Comparison of ENCODE assay signal across 20 cellular contexts in genomic region chr2:236119003-236119402, GRCh38. TPM values are rescaled to one million over a fixed set of nuclear protein-coding genes. Genes with fewer than 3 reads are reported as not detected.
"Had no signal": no experiment of that assay in that cellular context is flagged by ENCODE, and none has a peak within 500 bp of the region (broad histone marks: within the 10 kb centered on the region; RNA-seq: fewer than 3 reads in every experiment).

No MANE protein-coding gene starts in this region.

- DNase-seq: IMR-90, Karpas-422, KG1, MG63, NCI-H1092 treated with DMSO at 0.1 percent for 48 hours, NCI-H1436, NCI-H187, NCI-H2029, NCI-H2081 treated with DMSO at 0.1 percent for 48 hours, NCI-H2171, NCI-H226, NCI-H446, NCI-H510A, NCI-H524 treated with DMSO at 0.1 percent for 48 hours, NCI-H69, NCI-H774, RPMI8226, SHP77, SK-N-SH had no signal

RNA-seq across cellular contexts. Expression of gene GBX2, which starts 49.2 kb away (rescaled TPM):
- total RNA-seq: HepG2, IMR-90 had no signal
